In the genomic region with DNA sequence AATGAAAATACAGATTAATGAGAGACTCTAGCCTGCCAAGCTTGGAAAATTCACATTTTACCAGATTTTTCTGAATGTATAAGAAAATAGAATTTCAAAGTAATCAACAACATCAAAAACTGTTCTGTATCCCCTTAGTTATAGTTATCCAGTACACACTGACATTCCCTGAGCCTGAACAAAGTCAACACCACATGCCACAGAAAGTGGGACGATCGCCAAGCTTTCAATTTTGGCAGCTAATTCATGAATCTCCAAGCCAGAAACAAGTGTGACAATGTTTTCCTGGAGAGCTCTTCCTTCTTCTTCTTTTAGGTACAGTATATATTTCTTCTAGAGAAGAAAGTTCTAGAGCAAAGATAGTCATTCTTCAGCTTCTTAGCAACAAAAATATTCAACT, we compare ENCODE assay signal across 11 cellular contexts.
DNase-seq lines count a peak whose midpoint lies in the region; FAIRE-seq and TF ChIP-seq lines count a peak whose summit lies in the region.
"Had no signal": no experiment of that assay in that cellular context is flagged by ENCODE, and none has a peak within 500 bp of the region (broad histone marks: within the 10 kb centered on the region; RNA-seq: fewer than 3 reads in every experiment).

No MANE protein-coding gene starts in this region.

- no peak overlapping the region for H3K4me3 ChIP-seq in endothelial cell of umbilical vein (replicated peaks in 1 of 3; ENCODE audit: insufficient read depth in 1 of 3, low read depth in 1 of 3, low read length in 3 of 3)

- TF ChIP-seq POLR2A in endothelial cell of umbilical vein (IDR thresholded peaks at IDR 0.05; ENCODE audit: low read depth, low read length): no peak

- peak; percentile 35 for DNase-seq in DMS 273 treated with DMSO at 0.1 percent for 48 hours (lab: John Stamatoyannopoulos, UW)
- peak; percentile 71 for DNase-seq in NCI-H2196 (lab: John Stamatoyannopoulos, UW; ENCODE audit: unreplicated experiment)
- peak; percentile 74 for DNase-seq in endothelial cell of umbilical vein (ENCODE audit: low read depth, low spot score)
- DNase-seq in myocyte (ENCODE audit: low read depth): peak; percentile 89
- no peak for DNase-seq in amniotic stem cell (lab: John Stamatoyannopoulos, UW)
- no peak for DNase-seq in stimulated activated CD4-positive, alpha-beta T cell treated with anti-CD3 and anti-CD28 coated beads, Interleukin-4, amount 100 ng/mL, for 4 hours
- no peak for DNase-seq in LoVo (ENCODE audit: low spot score)
- no peak for DNase-seq in SW480 (ENCODE audit: low spot score)
- DNase-seq: erythroblast, GOT3, NCI-H1436 treated with DMSO at 0.1 percent for 48 hours had no signal

- dilution Hi-C loops in endothelial cell of umbilical vein (cut with MboI; ENCODE audit: extremely low pct_ligation_motif_present, low sequenced_read_pairs): no loop called here

- no peaks in the 10 kb centered on the region for H3K9me1 ChIP-seq in endothelial cell of umbilical vein (replicated peaks; ENCODE audit: control insufficient read depth, extremely low read depth, insufficient read depth, low read length)

- no peak for FAIRE-seq in endothelial cell of umbilical vein (lab: Jason Lieb, UNC)

- H3K9me3 ChIP-seq in endothelial cell of umbilical vein (replicated peaks; ENCODE audit: control insufficient read depth, insufficient read depth, low read length): no peaks in the 10 kb centered on the region

- TF ChIP-seq CTCF in endothelial cell of umbilical vein (IDR thresholded peaks at IDR 0.05; ENCODE audit: extremely low read depth in 1 of 2, insufficient read depth in 1 of 2, low read depth in 1 of 2, low read length in 2 of 2): no peak

- no peaks in the 10 kb centered on the region for H3K36me3 ChIP-seq in endothelial cell of umbilical vein (ENCODE audit: control insufficient read depth in 2 of 2, extremely low read depth in 1 of 2, insufficient read depth in 2 of 2, low read length in 2 of 2)

- no peak overlapping the region for H2AFZ ChIP-seq in endothelial cell of umbilical vein (ENCODE audit: low read depth, low read length)

- H3K9ac ChIP-seq in endothelial cell of umbilical vein (replicated peaks; ENCODE audit: extremely low read depth, insufficient read depth, low read length): no peak overlapping the region

- no peaks in the 10 kb centered on the region for H3K27me3 ChIP-seq in endothelial cell of umbilical vein (ENCODE audit: control insufficient read depth in 2 of 2, insufficient read depth in 2 of 2, low read length in 2 of 2)

- no peaks in the 10 kb centered on the region for H4K20me1 ChIP-seq in endothelial cell of umbilical vein (replicated peaks; ENCODE audit: control insufficient read depth, extremely low read depth, insufficient read depth, low read length)

- CTCF ChIA-PET in endothelial cell of umbilical vein (lab: Charles Lee): interaction anchor here (1.2 kb wide), 1 partner anchor 20 kb away, joined by 4 read pairs; no protein-coding TSS in a partner anchor

- no peaks in the 10 kb centered on the region for H3K4me1 ChIP-seq in endothelial cell of umbilical vein (ENCODE audit: control insufficient read depth, extremely low read depth, insufficient read depth, low read length)

- BruUV-seq in endothelial cell of umbilical vein (replicated peaks; lab: Mats Ljungman, UMichigan): no TSS peak

- intact Hi-C loops in endothelial cell of umbilical vein (cut with micrococcal nuclease): no loop called here

- H3K27ac ChIP-seq in endothelial cell of umbilical vein (ENCODE audit: insufficient read depth, low read depth, low read length): no peak overlapping the region

- POLR2A ChIA-PET in endothelial cell of umbilical vein (lab: Charles Lee): no interaction called here

- H3K79me2 ChIP-seq in endothelial cell of umbilical vein (ENCODE audit: control insufficient read depth, insufficient read depth, low read length): no peaks in the 10 kb centered on the region

- H3K4me2 ChIP-seq in endothelial cell of umbilical vein (ENCODE audit: insufficient read depth, low read length): no peak overlapping the region

TF ChIP-seq in endothelial cell of umbilical vein, 7 proteins besides CTCF, POLR2A, EP300 and RAD21:
- TF ChIP-seq GATA2 (IDR thresholded peaks at IDR 0.05; ENCODE audit: insufficient read depth, insufficient read length, low read depth, low read length) (no peak), JUN (IDR thresholded peaks at IDR 0.05; ENCODE audit: borderline replicate concordance, insufficient read depth, insufficient read length, low read depth) (no peak), FOS (IDR thresholded peaks at IDR 0.05; ENCODE audit: borderline replicate concordance, insufficient read depth, low read length) (no peak), POLR2AphosphoS5 (IDR thresholded peaks at IDR 0.05; ENCODE audit: insufficient read depth, low read depth, low read length) (no peak), EZH2 (IDR thresholded peaks at IDR 0.05; ENCODE audit: borderline replicate concordance, low read depth, low read length, severe bottlenecking) (no peak), MYC (IDR thresholded peaks at IDR 0.05; ENCODE audit: low read depth, low read length) (no peak)
- TF ChIP-seq, protein P1, sequence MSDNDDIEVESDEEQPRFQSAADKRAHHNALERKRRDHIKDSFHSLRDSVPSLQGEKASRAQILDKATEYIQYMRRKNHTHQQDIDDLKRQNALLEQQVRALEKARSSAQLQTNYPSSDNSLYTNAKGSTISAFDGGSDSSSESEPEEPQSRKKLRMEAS (IDR thresholded peaks at IDR 0.05; ENCODE audit: insufficient read depth, insufficient read length): no peak

Comparison
In these comparisons a context has a peak if more than half of its experiments do, and no peak if none do; other contexts are left out.
1. DNase-seq: peak in DMS 273 treated with DMSO at 0.1 percent for 48 hours (single experiment), NCI-H2196 (single experiment), endothelial cell of umbilical vein (single experiment) and myocyte (single experiment); none in amniotic stem cell (single experiment), stimulated activated CD4-positive, alpha-beta T cell treated with anti-CD3 and anti-CD28 coated beads, Interleukin-4, amount 100 ng/mL, for 4 hours (0 of 2), LoVo (single experiment) and SW480 (single experiment).